ENCODE assay signal across 8 cellular contexts in the genomic region with DNA sequence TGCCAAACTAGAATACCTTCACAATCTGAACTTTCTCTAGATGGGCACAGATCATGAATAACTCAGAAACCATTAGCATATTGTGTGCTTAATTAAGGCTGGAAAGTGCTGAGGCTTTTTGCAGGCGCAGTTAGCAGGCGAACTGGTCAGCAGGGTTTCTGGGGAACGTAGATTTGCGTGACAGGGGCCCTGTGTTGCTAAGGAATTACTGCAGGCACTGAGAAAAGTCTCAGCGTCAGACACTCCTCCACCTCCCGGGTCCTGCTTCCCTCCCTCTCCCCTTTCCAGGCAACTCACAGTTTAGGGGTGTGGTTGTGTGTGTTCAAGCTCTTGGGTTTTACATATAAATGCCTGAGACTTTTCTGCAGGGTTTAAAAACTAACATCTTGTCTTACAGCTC. TPM values are rescaled to one million over a fixed set of nuclear protein-coding genes. Genes with fewer than 3 reads are reported as not detected.
DNase-seq lines count a peak whose midpoint lies in the region; ATAC-seq lines count a peak whose summit lies in the region.

No MANE protein-coding gene starts in this region.

- peak; percentile 4 for DNase-seq in NCI-H2227 (lab: John Stamatoyannopoulos, UW; ENCODE audit: unreplicated experiment)
- DNase-seq in NCI-H2227 treated with DMSO at 0.1 percent for 48 hours (lab: John Stamatoyannopoulos, UW), result no peak
- DNase-seq in OCI-M1 (lab: John Stamatoyannopoulos, UW), result peak; percentile 94
- peak; percentile 88 for DNase-seq in dedifferentiated amniotic fluid mesenchymal stem cell (ENCODE audit: extremely low spot score)
- peak; percentile 33 for DNase-seq in mucosa of gallbladder (ENCODE audit: low spot score)
- no peak for DNase-seq in NCI-H2107 (lab: John Stamatoyannopoulos, UW)

- ATAC-seq in HG03342 (IDR thresholded peaks at IDR 0.05; ENCODE audit: unreplicated experiment) (no peak), HG03460 (IDR thresholded peaks at IDR 0.05; ENCODE audit: unreplicated experiment) (no peak)

RNA-seq across cellular contexts. Expression of gene MAP3K8, which starts 2.2 kb away (rescaled TPM):
- 17.5 TPM for total RNA-seq in mucosa of gallbladder

Comparison
In these comparisons a context has a peak if more than half of its experiments do, and no peak if none do; other contexts are left out.
1. DNase-seq: peak in NCI-H2227 (single experiment), OCI-M1 (single experiment), dedifferentiated amniotic fluid mesenchymal stem cell (single experiment) and mucosa of gallbladder (single experiment); none in NCI-H2227 treated with DMSO at 0.1 percent for 48 hours (single experiment) and NCI-H2107 (single experiment).